ENCODE assay signal across 8 cellular contexts in genomic region chr4:108619372-108620100, GRCh38. TPM values are rescaled to one million over a fixed set of nuclear protein-coding genes. Genes with fewer than 3 reads are reported as not detected.
A peak's percentile ranks its signal among the peaks of the same experiment; 100 is the strongest.
DNase-seq lines count a peak whose midpoint lies in the region; ATAC-seq and TF ChIP-seq lines count a peak whose summit lies in the region.

No MANE protein-coding gene starts in this region.

- no peaks in the 10 kb centered on the region for H3K9me2 ChIP-seq in GM23338 (ENCODE audit: insufficient read depth)
- no peaks in the 10 kb centered on the region for H3K9me2 ChIP-seq in SK-N-SH

- POLR2A ChIA-PET in SK-N-SH (lab: Yijun Ruan, JAX) = interaction anchor here (1.0 to 2.8 kb wide), 4 partner anchors 10 to 688 kb away, joined by 3 to 18 read pairs (median 5); partner anchors contain the start of genes CYP2U1 and OSTC
- POLR2A ChIA-PET in naive thymus-derived CD4-positive, alpha-beta T cell (lab: Charles Lee) = interaction anchor here (0.6 to 3.4 kb wide), 33 partner anchors 9 to 1112 kb away, joined by 3 to 37 read pairs (median 4); partner anchors contain the start of genes HADH, OSTC and PAPSS1

- no peak overlapping the region for H2BK5ac ChIP-seq in mesendoderm (ENCODE audit: low read length)

- peaks cover 19% of the 10 kb centered on the region for H3K4me1 Mint-ChIP-seq in GM23338
- H3K4me1 Mint-ChIP-seq in naive thymus-derived CD4-positive, alpha-beta T cell = peaks cover 32 to 75% (median 64%) of the 10 kb centered on the region in 7 donors

- H3K56ac ChIP-seq in mesendoderm (ENCODE audit: low read length) = no peak overlapping the region

- no peak overlapping the region for H2AK5ac ChIP-seq in mesendoderm (ENCODE audit: low read length)

- H4K20me1 ChIP-seq in BLaER1 = peaks cover 39% of the 10 kb centered on the region
- peaks cover 32% of the 10 kb centered on the region for H4K20me1 ChIP-seq in GM23338 (replicated peaks; ENCODE audit: insufficient read depth)
- peaks cover 34% of the 10 kb centered on the region for H4K20me1 ChIP-seq in SK-N-SH (ENCODE audit: insufficient read depth)

- intact Hi-C loops in naive thymus-derived CD4-positive, alpha-beta T cell (cut with micrococcal nuclease) = loop anchor here (1.0 to 5.0 kb wide), 18 partner anchors 8 to 1578 kb away; partner anchors contain the start of genes GAR1 (in 2 of the 2), HADH (in 2 of the 2), MCUB (in 2 of the 2) and OSTC (in 2 of the 2)

- peak; percentile 15; the same call in 1 of the 3 replicates for ATAC-seq in GM23338
- peak; percentile 30 for ATAC-seq in naive thymus-derived CD4-positive, alpha-beta T cell

- H3K4me3 ChIP-seq in BLaER1 (peak overlapping the region; percentile 84), GM23338 (peak overlapping the region; percentile 94), SK-N-SH (ENCODE audit: low read depth in 2 of 2, low read length in 1 of 2) (peak overlapping the region; percentile 97 to 99), mesendoderm (ENCODE audit: low read length) (no peak overlapping the region)
- H3K4me3 ChIP-seq in naive thymus-derived CD4-positive, alpha-beta T cell (ENCODE audit: low read length) = peak overlapping the region; percentile 98

- H3K9ac ChIP-seq in BLaER1 (peak overlapping the region; percentile 60; the same call in 1 of the 2 replicates), SK-N-SH (no peak overlapping the region), mesendoderm (ENCODE audit: low read length) (no peak overlapping the region)

- H2BK120ac ChIP-seq in mesendoderm (ENCODE audit: low read depth, low read length) = no peak overlapping the region

- no peaks in the 10 kb centered on the region for H3K79me1 ChIP-seq in mesendoderm (ENCODE audit: low read length)

- H3K18ac ChIP-seq in mesendoderm (ENCODE audit: low read length) = no peak overlapping the region

- H3F3A ChIP-seq in GM23338 (replicated peaks; ENCODE audit: low read depth) = peaks cover 8% of the 10 kb centered on the region; the same call in 1 of the 2 replicates
- H3F3A ChIP-seq in SK-N-SH (replicated peaks; ENCODE audit: insufficient read depth) = peaks cover 6% of the 10 kb centered on the region

- no peak overlapping the region for H4K5ac ChIP-seq in mesendoderm (ENCODE audit: low read length)

- H2BK15ac ChIP-seq in mesendoderm (replicated peaks; ENCODE audit: low read depth) = no peak overlapping the region

- no peaks in the 10 kb centered on the region for H3K27me3 Mint-ChIP-seq in GM23338 (ENCODE audit: insufficient read depth, low read depth, poor library complexity)
- H3K27me3 Mint-ChIP-seq in naive thymus-derived CD4-positive, alpha-beta T cell = peaks cover 0 to 3% (median 0%) of the 10 kb centered on the region in 5 donors

- H3K9me3 ChIP-seq in BLaER1 (peaks cover 23% of the 10 kb centered on the region), SK-N-SH (peaks cover 6% of the 10 kb centered on the region)
- no peaks in the 10 kb centered on the region for H3K9me3 ChIP-seq in naive thymus-derived CD4-positive, alpha-beta T cell (ENCODE audit: control insufficient read depth in 2 of 3, low read length in 3 of 3)

- H3K36me3 ChIP-seq in BLaER1 (peaks cover 29% of the 10 kb centered on the region), GM23338 (ENCODE audit: insufficient read depth) (peaks cover 27% of the 10 kb centered on the region), SK-N-SH (replicated peaks in 1 of 2; ENCODE audit: control insufficient read depth in 1 of 2, insufficient read depth in 2 of 2, low read length in 1 of 2) (peaks cover 27 to 36% of the 10 kb centered on the region in 2 experiments), mesendoderm (ENCODE audit: control insufficient read depth, insufficient read depth, low read length) (peaks cover 4% of the 10 kb centered on the region)
- peaks cover 13 to 31% (median 15%) of the 10 kb centered on the region in 3 experiments for H3K36me3 ChIP-seq in naive thymus-derived CD4-positive, alpha-beta T cell (ENCODE audit: control insufficient read depth in 2 of 3, insufficient read depth in 3 of 3, low read length in 3 of 3)

- CTCF ChIA-PET in SK-N-SH (lab: Yijun Ruan, JAX) = interaction anchor here (1.8 kb wide), 1 partner anchor 47 kb away, joined by 9 read pairs; no protein-coding TSS in a partner anchor
- CTCF ChIA-PET in naive thymus-derived CD4-positive, alpha-beta T cell (lab: Charles Lee) = interaction anchor here (0.6 to 0.9 kb wide), 4 partner anchors 37 to 605 kb away, joined by 3 read pairs; no protein-coding TSS in a partner anchor

- H2AFZ ChIP-seq in GM23338 = peak overlapping the region; percentile 64; the same call in 1 of the 2 replicates
- H2AFZ ChIP-seq in SK-N-SH (ENCODE audit: low read depth) = peak overlapping the region; percentile 99

- H3K4ac ChIP-seq in mesendoderm (ENCODE audit: low read depth, low read length) = no peak overlapping the region

- H3K79me2 ChIP-seq in GM23338 (replicated peaks; ENCODE audit: insufficient read depth) = peaks cover 41% of the 10 kb centered on the region
- peaks cover 41% of the 10 kb centered on the region for H3K79me2 ChIP-seq in SK-N-SH (ENCODE audit: insufficient read depth)
- peaks cover 36% of the 10 kb centered on the region for H3K79me2 ChIP-seq in mesendoderm (ENCODE audit: control insufficient read depth, insufficient read depth, low read length)

- peak overlapping the region; percentile 94 for H3K4me3 Mint-ChIP-seq in GM23338
- peak overlapping the region; percentile 87 to 99 (median 96) for H3K4me3 Mint-ChIP-seq in naive thymus-derived CD4-positive, alpha-beta T cell

- H3K4me1 ChIP-seq in BLaER1 (peaks cover 44% of the 10 kb centered on the region), GM23338 (ENCODE audit: insufficient read depth) (peaks cover 25% of the 10 kb centered on the region), SK-N-SH (ENCODE audit: control insufficient read depth in 1 of 2, insufficient read depth in 2 of 2, low read depth in 1 of 2, low read length in 1 of 2) (peaks cover 14 to 23% of the 10 kb centered on the region in 2 experiments; a peak in 3 of 4 replicates), mesendoderm (ENCODE audit: control insufficient read depth, low read depth, low read length) (no peaks in the 10 kb centered on the region)
- peaks cover 29 to 30% of the 10 kb centered on the region in 2 donors for H3K4me1 ChIP-seq in naive thymus-derived CD4-positive, alpha-beta T cell (ENCODE audit: control insufficient read depth in 2 of 2, insufficient read depth in 2 of 2, low read length in 2 of 2)

- no peaks in the 10 kb centered on the region for H3K27me3 ChIP-seq in BLaER1
- H3K27me3 ChIP-seq in GM23338 (ENCODE audit: insufficient read depth) = no peaks in the 10 kb centered on the region
- no peaks in the 10 kb centered on the region for H3K27me3 ChIP-seq in SK-N-SH (ENCODE audit: insufficient read depth)
- H3K27me3 ChIP-seq in naive thymus-derived CD4-positive, alpha-beta T cell (ENCODE audit: control insufficient read depth in 2 of 2, insufficient read depth in 2 of 2, low read length in 2 of 2) = no peaks in the 10 kb centered on the region
- H3K27me3 ChIP-seq in mesendoderm (ENCODE audit: insufficient read depth, low read length, poor library complexity) = no peaks in the 10 kb centered on the region

- H3K9me3 Mint-ChIP-seq in GM23338 = peaks cover 22% of the 10 kb centered on the region
- peaks cover 0 to 15% (median 8%) of the 10 kb centered on the region in 11 donors for H3K9me3 Mint-ChIP-seq in naive thymus-derived CD4-positive, alpha-beta T cell

- no peak for TF ChIP-seq RAD21 in SK-N-SH (IDR thresholded peaks at IDR 0.05; ENCODE audit: low read length)

- H3K36me3 Mint-ChIP-seq in GM23338 (ENCODE audit: low read depth) = peaks cover 49% of the 10 kb centered on the region
- H3K36me3 Mint-ChIP-seq in naive thymus-derived CD4-positive, alpha-beta T cell = peaks cover 16 to 57% (median 42%) of the 10 kb centered on the region in 5 donors

- H3K27ac Mint-ChIP-seq in GM23338 = no peak overlapping the region
- H3K27ac Mint-ChIP-seq in naive thymus-derived CD4-positive, alpha-beta T cell = peak overlapping the region; percentile 95 to 99 (median 97)

- in situ Hi-C loops in G401 (cut with HindIII; ENCODE audit: low sequenced_read_pairs) = no loop called here

- H3K4me2 ChIP-seq in BLaER1 (peak overlapping the region; percentile 87), GM23338 (peak overlapping the region; percentile 61), SK-N-SH (peak overlapping the region; percentile 87), mesendoderm (ENCODE audit: low read length) (no peak overlapping the region)

- DNase-seq in GM23338 (ENCODE audit: low spot score) = peak; percentile 23
- no peak for DNase-seq in SK-N-SH
- peak; percentile 30 for DNase-seq in central memory CD4-positive, alpha-beta T cell
- peak in 8 of 9 donors; percentile 34 to 53 (median 41) for DNase-seq in naive thymus-derived CD4-positive, alpha-beta T cell
- no peak for DNase-seq in G401 (ENCODE audit: low spot score)
- no peak for DNase-seq in mesendoderm
- DNase-seq in NCI-H1105 treated with DMSO at 0.1 percent for 48 hours (lab: John Stamatoyannopoulos, UW) = no peak

- no peak overlapping the region for H4K8ac ChIP-seq in mesendoderm (ENCODE audit: low read depth, low read length)

- H3K27ac ChIP-seq in BLaER1 (peak overlapping the region; percentile 18; the same call in 1 of the 2 replicates), GM23338 (ENCODE audit: low read depth) (no peak overlapping the region), SK-N-SH (ENCODE audit: low read depth in 2 of 2, low read length in 1 of 2) (no peak overlapping the region; a peak in 1 of 4 replicates), mesendoderm (ENCODE audit: low read depth, low read length) (no peak overlapping the region)
- H3K27ac ChIP-seq in naive thymus-derived CD4-positive, alpha-beta T cell (ENCODE audit: low read depth, low read length) = peak overlapping the region; percentile 90

- TF ChIP-seq CTCF in GM23338 (conservative IDR thresholded peaks at IDR 0.05; ENCODE audit: low read depth in 2 of 2) (no peak), SK-N-SH (IDR thresholded peaks at IDR 0.05) (no peak)

- 88% methylated on average over 7 of the region's 7 CpGs for WGBS in SK-N-SH (ENCODE audit: low lambda C conversion rate)
- no CpG with 5 or more reads among the region's 7 CpGs for WGBS in mesendoderm (ENCODE audit: extremely low coverage, insufficient coverage, low lambda C conversion rate)

- H3K23ac ChIP-seq in mesendoderm (ENCODE audit: low read length) = no peak overlapping the region

- TF ChIP-seq EP300 in SK-N-SH (IDR thresholded peaks at IDR 0.05; ENCODE audit: borderline replicate concordance in 1 of 2, low read depth in 1 of 2, low read length in 1 of 2) = no peak

RNA-seq across cellular contexts. Expression of gene RPL34, which starts 0.8 kb away (rescaled TPM):
- 785 and 927 TPM in 2 replicates for total RNA-seq in GM23338 (2014; rRNA removed; shearing (Covaris generic))
- polyA plus RNA-seq in GM23338 (2016; fragmentation: Nextera tagmentation; extraction: Ambion mirVana) (2,566 and 2,904 TPM in 2 replicates), SK-N-SH (2012; rRNA removed) (2,955 and 5,356 TPM in 2 replicates)
- polyA plus RNA-seq in SK-N-SH (2012; cell fraction: cytosol; rRNA removed) = 4,630 and 4,724 TPM in 2 replicates
- 692 and 701 TPM in 2 replicates for polyA plus RNA-seq in SK-N-SH (2012; cell fraction: nucleus; rRNA removed)
- total RNA-seq in naive thymus-derived CD4-positive, alpha-beta T cell = 1,000 to 10,000 TPM; 1,411 to 3,442 (median 3,215) TPM
- 1,000 to 10,000 TPM; 4,498 to 6,068 TPM for polyA plus RNA-seq in naive thymus-derived CD4-positive, alpha-beta T cell
- total RNA-seq in G401 (2014; rRNA removed; shearing (Covaris generic)) = 749 and 1,206 TPM in 2 replicates
- polyA plus RNA-seq in mesendoderm (2013, experiment 1 of 2) = 2,569 TPM
- 2,565 TPM for polyA plus RNA-seq in mesendoderm (2013, experiment 2 of 2)

RNA-seq across cellular contexts. Expression of gene OSTC, which starts 30.9 kb away (rescaled TPM):
- 142 and 207 TPM in 2 replicates for total RNA-seq in GM23338 (2014; rRNA removed; shearing (Covaris generic))
- polyA plus RNA-seq in GM23338 (2016; fragmentation: Nextera tagmentation; extraction: Ambion mirVana) = 290 and 311 TPM in 2 replicates
- polyA plus RNA-seq in SK-N-SH (2012; rRNA removed) = 107 and 134 TPM in 2 replicates
- polyA plus RNA-seq in SK-N-SH (2012; cell fraction: cytosol; rRNA removed) = 154 and 177 TPM in 2 replicates
- 20.1 and 41.9 TPM in 2 replicates for polyA plus RNA-seq in SK-N-SH (2012; cell fraction: nucleus; rRNA removed)
- 10 to 100 TPM; 31.8 to 98.2 (median 55.6) TPM for total RNA-seq in naive thymus-derived CD4-positive, alpha-beta T cell
- 100 to 1,000 TPM in 1 of 2 donors, 10 to 100 TPM in 1; 89.2 to 119 TPM for polyA plus RNA-seq in naive thymus-derived CD4-positive, alpha-beta T cell
- total RNA-seq in G401 (2014; rRNA removed; shearing (Covaris generic)) = 94.7 and 100 TPM in 2 replicates
- polyA plus RNA-seq in mesendoderm (2013, experiment 1 of 2) = 276 TPM
- polyA plus RNA-seq in mesendoderm (2013, experiment 2 of 2) = 272 TPM

Comparison
In these comparisons a context has a peak if more than half of its experiments do, and no peak if none do; other contexts are left out.
1. H3K27ac ChIP-seq: peak in BLaER1 (single experiment) and naive thymus-derived CD4-positive, alpha-beta T cell (single experiment); none in GM23338 (single experiment), SK-N-SH (0 of 2) and mesendoderm (single experiment).
2. DNase-seq: peak in GM23338 (single experiment), central memory CD4-positive, alpha-beta T cell (single experiment) and naive thymus-derived CD4-positive, alpha-beta T cell (8 of 9); none in SK-N-SH (single experiment), G401 (single experiment), mesendoderm (single experiment) and NCI-H1105 treated with DMSO at 0.1 percent for 48 hours (single experiment).